18 cellular contexts compared by ENCODE assay signal in the genomic region with DNA sequence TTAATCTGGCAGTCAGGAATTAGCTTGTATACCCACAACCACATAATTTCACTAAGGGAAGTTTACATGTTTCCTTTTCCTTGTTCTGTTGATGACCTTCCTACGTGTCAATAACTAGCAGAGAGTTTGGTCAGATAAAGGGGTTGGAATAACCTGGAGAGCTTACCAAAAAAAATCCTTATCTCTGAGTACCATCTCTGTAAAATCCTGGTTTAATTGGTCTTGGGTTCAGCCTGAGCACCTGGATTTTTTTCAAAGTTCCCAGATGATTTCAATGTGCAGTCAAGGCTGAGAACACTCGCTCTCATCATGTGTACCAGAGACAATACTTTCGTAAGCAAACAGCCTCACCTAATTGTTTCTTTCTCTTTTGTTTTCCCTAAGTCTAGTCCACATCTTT.
"Had no signal": no experiment of that assay in that cellular context is flagged by ENCODE, and none has a peak within 500 bp of the region (broad histone marks: within the 10 kb centered on the region; RNA-seq: fewer than 3 reads in every experiment).

No MANE protein-coding gene starts in this region.

- H3K9me3 ChIP-seq: left ventricle myocardium inferior, lower lobe of right lung, ovary, thyroid gland had no signal

- H3K4me1 ChIP-seq: left ventricle myocardium inferior, lower lobe of right lung had no signal

- DNase-seq: dermis blood vessel endothelial cell; endodermal cell; foreskin melanocyte; head of caudate nucleus; kidney; left cardiac atrium; left ventricle myocardium inferior; lower lobe of right lung; natural killer cell; nucleus accumbens; ovary; right cardiac atrium; small intestine; stimulated activated CD4-positive, alpha-beta T cell treated with anti-CD3 and anti-CD28 coated beads, Interleukin-12 subunit alpha, Interleukin-12 subunit beta, amount 100 ng/mL, for 4 hours; stimulated activated naive CD4-positive, alpha-beta T cell treated with Interleukin-2 at 50 U/mL for 16 hours; thyroid gland had no signal

- H3K27me3 ChIP-seq: hepatocyte, ovary, thyroid gland had no signal

- FAIRE-seq: kidney, small intestine, urothelium cell line had no signal

- H3K27ac ChIP-seq: hepatocyte, left ventricle myocardium inferior, lower lobe of right lung, ovary, thyroid gland had no signal

- H3K4me2 ChIP-seq: hepatocyte had no signal

- ATAC-seq: left cardiac atrium, lower lobe of right lung, natural killer cell, right cardiac atrium had no signal

- H3K36me3 ChIP-seq: left ventricle myocardium inferior, lower lobe of right lung, ovary, thyroid gland had no signal

- H3K4me3 ChIP-seq: hepatocyte, left ventricle myocardium inferior, lower lobe of right lung, ovary, thyroid gland had no signal
